Comparison of ENCODE assay signal across 11 cellular contexts in the genomic region with DNA sequence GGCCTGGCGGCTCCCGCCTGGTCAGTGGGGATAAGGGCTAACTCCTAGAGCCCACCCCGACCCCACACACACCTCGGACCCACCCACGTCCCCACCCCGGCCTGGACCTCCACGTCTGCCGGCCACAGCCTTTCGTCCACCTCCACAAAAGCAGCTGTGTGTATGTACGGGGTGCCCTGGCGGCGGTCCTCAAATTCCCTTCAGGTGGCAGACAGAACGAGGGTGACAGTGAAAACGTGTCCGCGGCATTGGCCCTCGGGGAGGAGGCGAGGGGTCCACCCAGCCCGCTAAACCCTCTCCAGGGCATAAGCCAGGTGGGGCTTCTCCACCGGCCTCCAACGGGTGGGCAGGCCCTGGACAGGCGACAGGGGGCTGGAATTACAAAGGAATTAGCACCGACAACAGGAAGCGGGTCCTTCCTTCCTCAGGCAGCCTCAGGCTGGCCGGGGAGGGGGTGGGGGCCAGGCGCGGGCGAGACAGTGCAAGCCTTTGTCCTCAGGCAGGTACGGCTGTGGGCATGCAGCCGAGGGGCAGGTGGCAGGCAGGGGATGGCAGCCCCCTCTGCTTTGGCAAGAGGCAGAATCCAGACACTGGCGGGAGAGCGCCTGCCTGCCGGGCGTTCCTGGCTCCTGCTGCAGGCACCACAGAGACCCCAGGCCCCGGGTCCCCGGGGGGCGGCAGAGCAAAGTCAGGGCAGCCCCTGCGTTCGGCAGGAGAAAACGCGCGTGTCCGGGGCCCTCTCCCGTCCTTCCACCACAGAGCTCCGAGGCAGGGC. TPM values are rescaled to one million over a fixed set of nuclear protein-coding genes. Genes with fewer than 3 reads are reported as not detected.
DNase-seq lines count a peak whose midpoint lies in the region; ATAC-seq and TF ChIP-seq lines count a peak whose summit lies in the region.
"Had no signal": no experiment of that assay in that cellular context is flagged by ENCODE, and none has a peak within 500 bp of the region (broad histone marks: within the 10 kb centered on the region; RNA-seq: fewer than 3 reads in every experiment).

No MANE protein-coding gene starts in this region.

- H3K27ac ChIP-seq in WERI-Rb-1: no peak overlapping the region

- peak overlapping the region; percentile 92 for H3K27ac Mint-ChIP-seq in endothelial cell (ENCODE audit: unreplicated experiment)
- H3K27ac Mint-ChIP-seq: nephron progenitor cell had no signal

- H3K27me3 ChIP-seq in WERI-Rb-1 (ENCODE audit: insufficient read depth, low read depth, severe bottlenecking): no peaks in the 10 kb centered on the region

- no peaks in the 10 kb centered on the region for H3K9me3 Mint-ChIP-seq in endothelial cell (ENCODE audit: unreplicated experiment)
- H3K9me3 Mint-ChIP-seq: brain, nephron progenitor cell had no signal

- H3K4me3 Mint-ChIP-seq in endothelial cell (ENCODE audit: unreplicated experiment): no peak overlapping the region
- H3K4me3 Mint-ChIP-seq: nephron progenitor cell had no signal

- intact Hi-C loops in sciatic nerve (cut with DNase I): loop anchor here (5.0 to 10.0 kb wide), 3 partner anchors 52 to 150 kb away; a partner anchor contains a TSS

- H3K27me3 Mint-ChIP-seq in endothelial cell (ENCODE audit: unreplicated experiment): peaks cover 18% of the 10 kb centered on the region
- H3K27me3 Mint-ChIP-seq: brain had no signal

- H3K4me3 ChIP-seq in WERI-Rb-1 (ENCODE audit: low read depth, low read length): no peak overlapping the region

- peaks cover 3% of the 10 kb centered on the region for H3K36me3 Mint-ChIP-seq in endothelial cell (ENCODE audit: low read depth, unreplicated experiment)
- H3K36me3 Mint-ChIP-seq: brain had no signal

- H3K4me1 Mint-ChIP-seq in endothelial cell (ENCODE audit: unreplicated experiment): peaks cover 33% of the 10 kb centered on the region

- no peaks in the 10 kb centered on the region for H3K9me3 ChIP-seq in WERI-Rb-1 (ENCODE audit: severe bottlenecking)

- DNase-seq in DMS53 treated with DMSO at 0.1 percent for 48 hours (lab: John Stamatoyannopoulos, UW; ENCODE audit: unreplicated experiment): peak; percentile 51
- peak; percentile 39 for DNase-seq in NCI-H1105 (lab: John Stamatoyannopoulos, UW)
- peak; percentile 73 for DNase-seq in endothelial cell (ENCODE audit: low spot score)
- DNase-seq in sciatic nerve (ENCODE audit: low spot score): peak; percentile 76
- no peak for DNase-seq in WERI-Rb-1
- no peak for DNase-seq in stimulated activated naive CD8-positive, alpha-beta T cell treated with anti-CD3 and anti-CD28 coated beads, Interleukin-15, Interleukin-2, amounts not matched to agents 100 U/mL and 50 U/mL, for 24 hours
- DNase-seq: NCI-H1436 treated with DMSO at 0.1 percent for 48 hours had no signal

- H3K36me3 ChIP-seq in WERI-Rb-1: peaks cover 4% of the 10 kb centered on the region; the same call in 1 of the 2 replicates

- TF ChIP-seq CTCF in endothelial cell (IDR thresholded peaks at IDR 0.05; ENCODE audit: unreplicated experiment): no peak
- no peak for TF ChIP-seq CTCF in WERI-Rb-1 (IDR thresholded peaks at IDR 0.05; ENCODE audit: low read depth, low read length)

- ATAC-seq in sciatic nerve (no peak), GM19351 (IDR thresholded peaks at IDR 0.05; ENCODE audit: unreplicated experiment) (no peak), HG02884 (IDR thresholded peaks at IDR 0.05; ENCODE audit: unreplicated experiment) (no peak)
- no peak for ATAC-seq in stimulated activated naive CD8-positive, alpha-beta T cell treated with anti-CD3 and anti-CD28 coated beads, Interleukin-15, Interleukin-2, amounts not matched to agents 100 U/mL and 50 U/mL, for 24 hours

RNA-seq across cellular contexts. Expression of a gene that starts 12.3 kb away (rescaled TPM):
- total RNA-seq in endothelial cell (ENCODE audit: unreplicated experiment) (215 TPM), sciatic nerve (83.6 TPM)

RNA-seq across cellular contexts. Expression of a gene that starts 53.8 kb away (rescaled TPM):
- total RNA-seq in endothelial cell (ENCODE audit: unreplicated experiment): 71.4 TPM
- total RNA-seq in sciatic nerve: 30.8 TPM

RNA-seq across cellular contexts. Expression of a gene that starts 58.5 kb away (rescaled TPM):
- 40.9 TPM for total RNA-seq in endothelial cell (ENCODE audit: unreplicated experiment)
- 46.5 TPM for total RNA-seq in sciatic nerve

Comparison
In these comparisons a context has a peak if more than half of its experiments do, and no peak if none do; other contexts are left out.
1. DNase-seq: peak in DMS53 treated with DMSO at 0.1 percent for 48 hours (single experiment), NCI-H1105 (single experiment), endothelial cell (single experiment) and sciatic nerve (single experiment); none in WERI-Rb-1 (single experiment) and stimulated activated naive CD8-positive, alpha-beta T cell treated with anti-CD3 and anti-CD28 coated beads, Interleukin-15, Interleukin-2, amounts not matched to agents 100 U/mL and 50 U/mL, for 24 hours (single experiment).